14 cellular contexts compared by ENCODE assay signal in genomic region chr13:97348569-97349100, GRCh38.
DNase-seq lines count a peak whose midpoint lies in the region; ATAC-seq, FAIRE-seq and TF ChIP-seq lines count a peak whose summit lies in the region.
"Had no signal": no experiment of that assay in that cellular context is flagged by ENCODE, and none has a peak within 500 bp of the region (broad histone marks: within the 10 kb centered on the region; RNA-seq: fewer than 3 reads in every experiment).

No MANE protein-coding gene starts in this region.

- TF ChIP-seq POLR2A in K562 (conservative IDR thresholded peaks at IDR 0.05) = no peak

- H3K4me3 ChIP-seq in K562 (no peak overlapping the region), liver (ENCODE audit: low read depth in 1 of 3, low read length in 3 of 3) (no peak overlapping the region)
- H3K4me3 ChIP-seq: GM12878, GM23248 had no signal

- peak in 2 of 3 experiments; percentile 14 to 66 for DNase-seq in NCI-H1417 (lab: John Stamatoyannopoulos, UW)
- no peak for DNase-seq in NCI-H1417 treated with DMSO at 0.1 percent for 48 hours (lab: John Stamatoyannopoulos, UW)
- peak; percentile 9 for DNase-seq in NCI-H748 treated with DMSO at 0.1 percent for 48 hours (lab: John Stamatoyannopoulos, UW)
- no peak for DNase-seq in K562 (ENCODE audit: extremely low read depth in 1 of 4, low spot score in 3 of 4)
- no peak for DNase-seq in NCI-H2171 treated with DMSO at 0.1 percent for 48 hours (lab: John Stamatoyannopoulos, UW)
- no peak for DNase-seq in KBM-7
- no peak for DNase-seq in type B pancreatic cell (ENCODE audit: extremely low spot score, unreplicated experiment)
- DNase-seq: CD8-positive, alpha-beta memory T cell; GM23248; H7 had no signal

- no peak overlapping the region for H3K27ac ChIP-seq in K562 (ENCODE audit: extremely low read depth, low read depth, low read length)
- H3K27ac ChIP-seq in liver (ENCODE audit: low read depth in 1 of 2, low read length in 2 of 2) = peak overlapping the region; percentile 17 to 64
- H3K27ac ChIP-seq: 22Rv1, GM23248 had no signal

- TF ChIP-seq RAD21 in K562 (CRISPR knock-in tag; conservative IDR thresholded peaks at IDR 0.05 in 1 of 2, IDR thresholded peaks at IDR 0.05 in 1 of 2) = no peak
- peak in 1 of 2 donors; percentile 27 for TF ChIP-seq RAD21 in liver (IDR thresholded peaks at IDR 0.05)

- no peaks in the 10 kb centered on the region for H3K27me3 Mint-ChIP-seq in type B pancreatic cell
- H3K27me3 Mint-ChIP-seq: CD8-positive, alpha-beta memory T cell had no signal

- 81% methylated on average over 5 of the region's 5 CpGs for WGBS in K562 (ENCODE audit: insufficient coverage, low coverage, missing lambda C conversion rate)
- 60% methylated on average over 5 of the region's 5 CpGs for WGBS in liver

- TF ChIP-seq EP300 in K562 (IDR thresholded peaks at IDR 0.05; ENCODE audit: low read length) = no peak

- TF ChIP-seq CTCF in K562 (IDR thresholded peaks at IDR 0.05 in 2 of 3, conservative IDR thresholded peaks at IDR 0.05 in 1 of 3; ENCODE audit: insufficient read depth in 2 of 3, low read depth in 1 of 3, low read length in 3 of 3) (no peak), liver (IDR thresholded peaks at IDR 0.05; ENCODE audit: low read depth, low read length, missing input control) (no peak), type B pancreatic cell (conservative IDR thresholded peaks at IDR 0.05) (no peak)

- CTCF ChIA-PET in K562 (lab: Yijun Ruan, JAX; ENCODE audit: low intra/inter-chr PET ratio) = no interaction called here

- no peak for ATAC-seq in K562
- ATAC-seq: GM12878 had no signal

- H3K27ac Mint-ChIP-seq in type B pancreatic cell = no peak overlapping the region
- H3K27ac Mint-ChIP-seq: CD8-positive, alpha-beta memory T cell had no signal

- no peak overlapping the region for H3K9ac ChIP-seq in K562 (ENCODE audit: insufficient read depth in 1 of 2, low read depth in 2 of 2, low read length in 2 of 2)
- no peak overlapping the region for H3K9ac ChIP-seq in liver (ENCODE audit: low read depth in 1 of 2, low read length in 2 of 2)
- H3K9ac ChIP-seq: GM23248 had no signal

- H3K9me3 Mint-ChIP-seq in type B pancreatic cell = peaks cover 14% of the 10 kb centered on the region
- H3K9me3 Mint-ChIP-seq: CD8-positive, alpha-beta memory T cell had no signal

- POLR2A ChIA-PET in K562 (lab: Yijun Ruan, JAX) = no interaction called here

- no peaks in the 10 kb centered on the region for H3K4me1 ChIP-seq in K562 (replicated peaks in 1 of 2; ENCODE audit: control insufficient read depth in 2 of 2, insufficient read depth in 2 of 2, low read length in 2 of 2)
- H3K4me1 ChIP-seq in liver (ENCODE audit: control insufficient read depth in 4 of 4, insufficient read depth in 4 of 4, low read length in 3 of 4) = peaks cover 3 to 19% (median 13%) of the 10 kb centered on the region in 4 donors

- H3K4me2 ChIP-seq in K562 (ENCODE audit: insufficient read depth, low read length) = no peak overlapping the region

- peaks cover 11% of the 10 kb centered on the region for H3K4me1 Mint-ChIP-seq in type B pancreatic cell (ENCODE audit: unreplicated experiment)
- H3K4me1 Mint-ChIP-seq: CD8-positive, alpha-beta memory T cell had no signal

- no peaks in the 10 kb centered on the region for H3K79me2 ChIP-seq in K562 (ENCODE audit: control insufficient read depth, insufficient read depth, low read length)

- H2AFZ ChIP-seq in K562 (ENCODE audit: low read depth, low read length) = no peak overlapping the region
- H2AFZ ChIP-seq: GM23248 had no signal

- H3K36me3 ChIP-seq in K562 (ENCODE audit: control insufficient read depth, insufficient read depth, low read length) (peaks cover 15% of the 10 kb centered on the region; the same call in 1 of the 3 replicates), liver (ENCODE audit: control insufficient read depth in 4 of 4, insufficient read depth in 3 of 4, low read depth in 1 of 4, low read length in 3 of 4) (peaks cover 9 to 54% (median 46%) of the 10 kb centered on the region in 4 donors)

- in situ Hi-C loops in K562 (cut with MboI) (no loop called here), KBM-7 (cut with MboI; ENCODE audit: low pct_unique_long_range_greater_than_20kb, low sequenced_read_pairs) (loop anchor here (25.0 kb wide), 1 partner anchor 236 kb away; no protein-coding TSS in a partner anchor)

- H3K27me3 ChIP-seq in K562 (ENCODE audit: control insufficient read depth in 2 of 2, insufficient read depth in 2 of 2, low read length in 2 of 2) (no peaks in the 10 kb centered on the region), liver (ENCODE audit: control insufficient read depth in 4 of 4, insufficient read depth in 4 of 4, low read length in 3 of 4) (no peaks in the 10 kb centered on the region)

- no peak for FAIRE-seq in K562 (lab: Jason Lieb, UNC)
- FAIRE-seq: GM12878, GM18507 had no signal

- no peak overlapping the region for H3K4me3 Mint-ChIP-seq in type B pancreatic cell
- H3K4me3 Mint-ChIP-seq: CD8-positive, alpha-beta memory T cell had no signal

- no peaks in the 10 kb centered on the region for H4K20me1 ChIP-seq in K562 (replicated peaks; ENCODE audit: control insufficient read depth, insufficient read depth, low read length)

- H3K9me3 ChIP-seq in K562 (replicated peaks; ENCODE audit: control insufficient read depth, insufficient read depth, low read depth, low read length) = no peaks in the 10 kb centered on the region
- H3K9me3 ChIP-seq in liver (ENCODE audit: control insufficient read depth in 4 of 4, low read length in 3 of 4) = no peaks in the 10 kb centered on the region

- peaks cover 66% of the 10 kb centered on the region for H3K36me3 Mint-ChIP-seq in type B pancreatic cell

- intact Hi-C loops in K562 (cut with micrococcal nuclease) = no loop called here

- BruUV-seq in K562 (replicated peaks; lab: Mats Ljungman, UMichigan) = no TSS peak

- H3K9me1 ChIP-seq in K562 (ENCODE audit: control insufficient read depth, insufficient read depth, low read length) = no peaks in the 10 kb centered on the region

TF ChIP-seq in K562, 482 proteins besides CTCF, POLR2A, EP300 and RAD21:
- TF ChIP-seq MAX (CRISPR knock-in tag; IDR thresholded peaks at IDR 0.05) = no peak
- TF ChIP-seq GATAD2A (IDR thresholded peaks at IDR 0.05) = no peak
- TF ChIP-seq RBBP5 (IDR thresholded peaks at IDR 0.05; ENCODE audit: borderline replicate concordance, insufficient read depth, low read length, poor library complexity, severe bottlenecking) = no peak
- TF ChIP-seq ELF4 (CRISPR knock-in tag; IDR thresholded peaks at IDR 0.05) = no peak
- no peak for TF ChIP-seq NR1H2 (CRISPR knock-in tag; IDR thresholded peaks at IDR 0.05)
- TF ChIP-seq RBM22 (IDR thresholded peaks at IDR 0.05; ENCODE audit: low read depth, low read length, poor library complexity, severe bottlenecking) = peak; percentile 70
TF ChIP-seq in K562: peak in this region for 1.

TF ChIP-seq in liver, 16 proteins besides CTCF, POLR2A, EP300 and RAD21:
- TF ChIP-seq, protein P1, sequence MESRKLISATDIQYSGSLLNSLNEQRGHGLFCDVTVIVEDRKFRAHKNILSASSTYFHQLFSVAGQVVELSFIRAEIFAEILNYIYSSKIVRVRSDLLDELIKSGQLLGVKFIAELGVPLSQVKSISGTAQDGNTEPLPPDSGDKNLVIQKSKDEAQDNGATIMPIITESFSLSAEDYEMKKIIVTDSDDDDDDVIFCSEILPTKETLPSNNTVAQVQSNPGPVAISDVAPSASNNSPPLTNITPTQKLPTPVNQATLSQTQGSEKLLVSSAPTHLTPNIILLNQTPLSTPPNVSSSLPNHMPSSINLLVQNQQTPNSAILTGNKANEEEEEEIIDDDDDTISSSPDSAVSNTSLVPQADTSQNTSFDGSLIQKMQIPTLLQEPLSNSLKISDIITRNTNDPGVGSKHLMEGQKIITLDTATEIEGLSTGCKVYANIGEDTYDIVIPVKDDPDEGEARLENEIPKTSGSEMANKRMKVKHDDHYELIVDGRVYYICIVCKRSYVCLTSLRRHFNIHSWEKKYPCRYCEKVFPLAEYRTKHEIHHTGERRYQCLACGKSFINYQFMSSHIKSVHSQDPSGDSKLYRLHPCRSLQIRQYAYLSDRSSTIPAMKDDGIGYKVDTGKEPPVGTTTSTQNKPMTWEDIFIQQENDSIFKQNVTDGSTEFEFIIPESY (IDR thresholded peaks at IDR 0.05) = no peak
- TF ChIP-seq RXRA (IDR thresholded peaks at IDR 0.05) = peak in 1 of 2 donors; percentile 78
- peak; percentile 46 for TF ChIP-seq FOXA2 (IDR thresholded peaks at IDR 0.05)
- TF ChIP-seq GABPA (IDR thresholded peaks at IDR 0.05 in 1 of 2, conservative IDR thresholded peaks at IDR 0.05 in 1 of 2) = peak in 1 of 2 donors; percentile 12
- peak; percentile 25 for TF ChIP-seq SP1 (IDR thresholded peaks at IDR 0.05)
- TF ChIP-seq EGR1 (IDR thresholded peaks at IDR 0.05; ENCODE audit: low read depth in 2 of 2) = peak in 1 of 2 donors; percentile 43
- peak; percentile 40 to 73 for TF ChIP-seq HNF4A (conservative IDR thresholded peaks at IDR 0.05)
- peak in 1 of 2 donors; percentile 78 for TF ChIP-seq JUND (IDR thresholded peaks at IDR 0.05)
- no peak for TF ChIP-seq HNF4G (IDR thresholded peaks at IDR 0.05)
- TF ChIP-seq YY1 (IDR thresholded peaks at IDR 0.05) = peak; percentile 79
- peak; percentile 40 for TF ChIP-seq MAX (IDR thresholded peaks at IDR 0.05)

Comparison
In these comparisons a context has a peak if more than half of its experiments do, and no peak if none do; other contexts are left out.
1. DNase-seq: peak in NCI-H1417 (2 of 3) and NCI-H748 treated with DMSO at 0.1 percent for 48 hours (single experiment); none in NCI-H1417 treated with DMSO at 0.1 percent for 48 hours (single experiment), K562 (0 of 4), NCI-H2171 treated with DMSO at 0.1 percent for 48 hours (single experiment), KBM-7 (single experiment) and type B pancreatic cell (single experiment).